17 cellular contexts compared by ENCODE assay signal in genomic region chr9:116480700-116481099, GRCh38.
DNase-seq lines count a peak whose midpoint lies in the region; ATAC-seq and TF ChIP-seq lines count a peak whose summit lies in the region.
"Had no signal": no experiment of that assay in that cellular context is flagged by ENCODE, and none has a peak within 500 bp of the region (broad histone marks: within the 10 kb centered on the region; RNA-seq: fewer than 3 reads in every experiment).

No MANE protein-coding gene starts in this region.

- H3K4me1 ChIP-seq in Caco-2, result no peaks in the 10 kb centered on the region
- H3K4me1 ChIP-seq: HAP-1 had no signal

- H3K27me3 Mint-ChIP-seq in Caco-2 (ENCODE audit: insufficient read depth, unreplicated experiment), result no peaks in the 10 kb centered on the region

- H3K36me3 Mint-ChIP-seq in Caco-2 (ENCODE audit: insufficient read depth, unreplicated experiment), result peaks cover 4% of the 10 kb centered on the region
- H3K36me3 Mint-ChIP-seq: CD14-positive monocyte had no signal

- H3K27ac ChIP-seq in WERI-Rb-1, result no peak overlapping the region
- H3K27ac ChIP-seq: HL-60 had no signal

- no peaks in the 10 kb centered on the region for H3K9me3 ChIP-seq in Caco-2
- no peaks in the 10 kb centered on the region for H3K9me3 ChIP-seq in WERI-Rb-1 (ENCODE audit: severe bottlenecking)
- H3K9me3 ChIP-seq: A549, HAP-1 had no signal

- no peaks in the 10 kb centered on the region for H3K9me3 Mint-ChIP-seq in Caco-2 (ENCODE audit: unreplicated experiment)
- H3K9me3 Mint-ChIP-seq: CD8-positive, alpha-beta T cell; GM23338; HFFc6 had no signal

- intact Hi-C loops in Caco-2 (cut with micrococcal nuclease; ENCODE audit: unreplicated experiment), result no loop called here

- DNase-seq in Ammon's horn (ENCODE audit: low spot score) (peak; percentile 49), Caco-2 (no peak), WERI-Rb-1 (peak; percentile 41), cerebellum (ENCODE audit: low spot score) (peak; percentile 57), NCI-H1105 (lab: John Stamatoyannopoulos, UW) (no peak), middle frontal gyrus (ENCODE audit: extremely low spot score, low spot score) (no peak)
- DNase-seq in stimulated activated CD4-positive, alpha-beta T cell treated with anti-CD3 and anti-CD28 coated beads, Interleukin-12 subunit alpha, Interleukin-12 subunit beta, amount 100 ng/mL, for 4 hours, result no peak
- DNase-seq: CD8-positive, alpha-beta T cell; COR-L47; HFFc6 had no signal

- H3K36me3 ChIP-seq in Caco-2 (ENCODE audit: control insufficient read depth, insufficient read depth, low read length) (no peaks in the 10 kb centered on the region; the same call in 1 of the 2 replicates), WERI-Rb-1 (peaks cover 16% of the 10 kb centered on the region)
- H3K36me3 ChIP-seq: HAP-1 had no signal

- H3K4me3 Mint-ChIP-seq in Caco-2 (ENCODE audit: unreplicated experiment), result no peak overlapping the region
- H3K4me3 Mint-ChIP-seq: CD14-positive monocyte; CD8-positive, alpha-beta T cell; GM23338; HFFc6 had no signal

- no peak for ATAC-seq in esophagus mucosa
- ATAC-seq: A549; CD8-positive, alpha-beta T cell; GM12878; GM23338 had no signal

- TF ChIP-seq CTCF in Caco-2 (IDR thresholded peaks at IDR 0.05; ENCODE audit: insufficient read depth in 1 of 2, low read depth in 1 of 2, low read length in 1 of 2, severe bottlenecking in 1 of 2, unreplicated experiment in 1 of 2) (no peak), WERI-Rb-1 (IDR thresholded peaks at IDR 0.05; ENCODE audit: low read depth, low read length) (no peak)

- POLR2A ChIA-PET in Caco-2 (lab: Charles Lee), result no interaction called here

- no peaks in the 10 kb centered on the region for H3K27me3 ChIP-seq in Caco-2 (replicated peaks; ENCODE audit: control insufficient read depth, insufficient read depth, low read length)
- H3K27me3 ChIP-seq in WERI-Rb-1 (ENCODE audit: insufficient read depth, low read depth, severe bottlenecking), result no peaks in the 10 kb centered on the region

- CTCF ChIA-PET in Caco-2 (lab: Charles Lee), result no interaction called here

- H3K4me1 Mint-ChIP-seq in Caco-2 (ENCODE audit: low read depth, unreplicated experiment), result peaks cover 4% of the 10 kb centered on the region

- peak overlapping the region; percentile 14 for H3K27ac Mint-ChIP-seq in Caco-2 (ENCODE audit: unreplicated experiment)
- H3K27ac Mint-ChIP-seq: CD14-positive monocyte; CD8-positive, alpha-beta T cell; GM23338; HFFc6 had no signal

- no TSS peak for BruUV-seq in Caco-2 (replicated peaks; lab: Mats Ljungman, UMichigan)

- H3K4me3 ChIP-seq in Caco-2 (ENCODE audit: low read depth, low read length), result no peak overlapping the region
- no peak overlapping the region for H3K4me3 ChIP-seq in WERI-Rb-1 (ENCODE audit: low read depth, low read length)
- H3K4me3 ChIP-seq: A549, GM12878, GM23338, HAP-1 had no signal

Comparison
In these comparisons a context has a peak if more than half of its experiments do, and no peak if none do; other contexts are left out.
1. DNase-seq: peak in Ammon's horn (single experiment), WERI-Rb-1 (single experiment) and cerebellum (single experiment); none in Caco-2 (0 of 2), NCI-H1105 (single experiment), middle frontal gyrus (single experiment) and stimulated activated CD4-positive, alpha-beta T cell treated with anti-CD3 and anti-CD28 coated beads, Interleukin-12 subunit alpha, Interleukin-12 subunit beta, amount 100 ng/mL, for 4 hours (single experiment).